Comparison of ENCODE assay signal across 24 cellular contexts in the genomic region with DNA sequence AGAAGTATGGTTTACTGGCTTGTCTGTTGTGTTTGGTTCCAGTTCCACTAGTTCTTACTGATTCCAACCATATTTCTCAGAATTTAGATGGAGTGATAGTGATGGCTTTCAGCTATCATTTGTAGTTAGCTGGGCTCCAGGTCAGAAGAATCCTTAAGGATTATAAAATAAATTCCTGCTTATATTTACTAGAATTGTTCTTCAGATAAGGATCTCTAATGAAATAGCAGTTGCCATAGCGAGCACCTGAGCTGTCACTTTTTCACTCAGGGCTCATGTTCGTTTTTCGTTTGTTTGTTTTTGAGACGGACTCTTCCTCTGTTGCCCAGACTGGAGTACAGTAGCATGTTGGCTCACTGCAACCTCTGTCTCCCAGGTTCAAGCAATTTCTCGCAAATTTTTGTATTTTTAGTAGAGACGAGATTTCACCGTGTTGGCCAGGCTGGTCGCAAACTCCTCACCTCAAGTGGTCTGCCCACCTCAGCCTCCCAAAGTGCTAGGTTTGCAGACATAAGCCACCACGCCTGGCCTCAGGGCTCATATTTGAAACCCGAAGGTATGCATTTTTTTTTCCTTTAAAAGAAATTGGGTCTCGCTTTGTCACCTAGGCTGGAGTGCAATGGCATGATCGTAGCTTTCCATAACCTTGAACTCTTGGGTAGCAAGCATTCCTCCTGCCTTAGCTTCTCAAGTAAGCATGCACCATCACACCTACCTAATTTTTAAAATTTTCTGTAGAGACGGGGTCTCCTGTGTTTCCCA. TPM values are rescaled to one million over a fixed set of nuclear protein-coding genes. Genes with fewer than 3 reads are reported as not detected.
DNase-seq lines count a peak whose midpoint lies in the region; ATAC-seq and FAIRE-seq lines count a peak whose summit lies in the region.
"Had no signal": no experiment of that assay in that cellular context is flagged by ENCODE, and none has a peak within 500 bp of the region (broad histone marks: within the 10 kb centered on the region; RNA-seq: fewer than 3 reads in every experiment).

No MANE protein-coding gene starts in this region.

- no peak overlapping the region for H3K27ac ChIP-seq in naive thymus-derived CD4-positive, alpha-beta T cell (ENCODE audit: low read depth, low read length)
- H3K27ac ChIP-seq: coronary artery, prostate gland, vagina had no signal

- POLR2A ChIA-PET in naive thymus-derived CD4-positive, alpha-beta T cell (lab: Charles Lee) = interaction anchor here (0.6 kb wide), 1 partner anchor 220 kb away, joined by 3 read pairs; no protein-coding TSS in a partner anchor

- no peak overlapping the region for H3K4me3 ChIP-seq in naive thymus-derived CD4-positive, alpha-beta T cell (ENCODE audit: low read length)
- H3K4me3 ChIP-seq: coronary artery, mucosa of descending colon, prostate gland, vagina had no signal

- no peaks in the 10 kb centered on the region for H3K27me3 Mint-ChIP-seq in stimulated activated naive CD8-positive, alpha-beta T cell treated with anti-CD3 and anti-CD28 coated beads, Interleukin-15, Interleukin-2, amounts not matched to agents 100 ng/mL and 50 ng/mL, for 24 hours
- no peaks in the 10 kb centered on the region for H3K27me3 Mint-ChIP-seq in activated T-helper 17 cell treated with anti-CD3 and anti-CD28 coated beads, Interleukin-2, amount 50 U/mL, for 72 hours
- no peaks in the 10 kb centered on the region for H3K27me3 Mint-ChIP-seq in naive thymus-derived CD4-positive, alpha-beta T cell
- H3K27me3 Mint-ChIP-seq: activated CD4-positive, alpha-beta T cell treated with anti-CD3 and anti-CD28 coated beads, Interleukin-2, amount 10 ng/mL, durations not matched to agents 7 days and 5 days had no signal

- no peak for FAIRE-seq in frontal cortex (lab: Jason Lieb, UNC)
- FAIRE-seq: bronchial epithelial cell, kidney had no signal

- peaks cover 57% of the 10 kb centered on the region for H3K4me1 Mint-ChIP-seq in stimulated activated naive CD8-positive, alpha-beta T cell treated with anti-CD3 and anti-CD28 coated beads, Interleukin-15, Interleukin-2, amounts not matched to agents 100 ng/mL and 50 ng/mL, for 24 hours (ENCODE audit: low read depth)
- H3K4me1 Mint-ChIP-seq in activated T-helper 17 cell treated with anti-CD3 and anti-CD28 coated beads, Interleukin-2, amount 50 U/mL, for 72 hours = peaks cover 24% of the 10 kb centered on the region
- H3K4me1 Mint-ChIP-seq in naive thymus-derived CD4-positive, alpha-beta T cell = peaks cover 30 to 74% (median 52%) of the 10 kb centered on the region in 7 donors

- H3K27ac Mint-ChIP-seq in stimulated activated naive CD8-positive, alpha-beta T cell treated with anti-CD3 and anti-CD28 coated beads, Interleukin-15, Interleukin-2, amounts not matched to agents 100 ng/mL and 50 ng/mL, for 24 hours = peak overlapping the region; percentile 33
- H3K27ac Mint-ChIP-seq in activated T-helper 17 cell treated with anti-CD3 and anti-CD28 coated beads, Interleukin-2, amount 50 U/mL, for 72 hours = peak overlapping the region; percentile 53
- H3K27ac Mint-ChIP-seq in naive thymus-derived CD4-positive, alpha-beta T cell = peak overlapping the region in 7 of 9 donors; percentile 12 to 84 (median 68)
- H3K27ac Mint-ChIP-seq: activated CD4-positive, alpha-beta T cell treated with anti-CD3 and anti-CD28 coated beads, Interleukin-2, amount 10 ng/mL, durations not matched to agents 7 days and 5 days; T-helper 1 cell treated with Interleukin-12 subunit alpha and Interleukin-12 subunit beta and Interleukin-4 antibody, amounts not matched to agents 30 μg/mL and 1 μg/mL, for 36 hours had no signal

- no peak for DNase-seq in stimulated activated naive CD8-positive, alpha-beta T cell treated with anti-CD3 and anti-CD28 coated beads, Interleukin-15, Interleukin-2, amounts not matched to agents 100 U/mL and 50 U/mL, for 24 hours
- no peak for DNase-seq in naive thymus-derived CD4-positive, alpha-beta T cell
- no peak for DNase-seq in sciatic nerve (ENCODE audit: low spot score)
- DNase-seq in frontal cortex (ENCODE audit: low spot score in 2 of 2) = no peak
- DNase-seq: activated CD4-positive, alpha-beta T cell treated with anti-CD3 and anti-CD28 coated beads, Interleukin-2, amount 10 ng/mL, durations not matched to agents 7 days and 5 days; activated CD8-positive, alpha-beta memory T cell treated with anti-CD3 and anti-CD28 coated beads, Interleukin-2, amount 50 U/mL, for 4 hours; activated effector memory CD4-positive, alpha-beta T cell treated with anti-CD3 and anti-CD28 coated beads, Interleukin-2, amount 50 U/mL, for 16 hours; amygdala; kidney; mucosa of descending colon; NCI-H1105 treated with DMSO at 0.1 percent for 48 hours; NCI-H2029 treated with DMSO at 0.1 percent for 48 hours; NCI-H345; NCI-H774; RPMI8226 had no signal

- ATAC-seq in stimulated activated naive CD8-positive, alpha-beta T cell treated with anti-CD3 and anti-CD28 coated beads, Interleukin-15, Interleukin-2, amounts not matched to agents 100 U/mL and 50 U/mL, for 24 hours = no peak
- ATAC-seq in activated T-helper 17 cell treated with anti-CD3 and anti-CD28 coated beads, Interleukin-2, amount 50 U/mL, for 72 hours (replicated peaks) = no peak
- ATAC-seq in naive thymus-derived CD4-positive, alpha-beta T cell = no peak
- ATAC-seq in sciatic nerve (no peak), GM18858 (IDR thresholded peaks at IDR 0.05; ENCODE audit: unreplicated experiment) (no peak), HG02885 (IDR thresholded peaks at IDR 0.05; ENCODE audit: poor library complexity, unreplicated experiment) (no peak)
- ATAC-seq: mucosa of descending colon had no signal

- CTCF ChIA-PET in naive thymus-derived CD4-positive, alpha-beta T cell (lab: Charles Lee) = no interaction called here

- peaks cover 1 to 3% of the 10 kb centered on the region in 2 donors for H3K4me1 ChIP-seq in naive thymus-derived CD4-positive, alpha-beta T cell (ENCODE audit: control insufficient read depth in 2 of 2, insufficient read depth in 2 of 2, low read length in 2 of 2)
- H3K4me1 ChIP-seq: prostate gland had no signal

- H3K27me3 ChIP-seq in naive thymus-derived CD4-positive, alpha-beta T cell (ENCODE audit: control insufficient read depth in 2 of 2, insufficient read depth in 2 of 2, low read length in 2 of 2) = no peaks in the 10 kb centered on the region
- H3K27me3 ChIP-seq: vagina had no signal

- H3K4me3 Mint-ChIP-seq in stimulated activated naive CD8-positive, alpha-beta T cell treated with anti-CD3 and anti-CD28 coated beads, Interleukin-15, Interleukin-2, amounts not matched to agents 100 ng/mL and 50 ng/mL, for 24 hours = no peak overlapping the region
- no peak overlapping the region for H3K4me3 Mint-ChIP-seq in activated T-helper 17 cell treated with anti-CD3 and anti-CD28 coated beads, Interleukin-2, amount 50 U/mL, for 72 hours
- H3K4me3 Mint-ChIP-seq in naive thymus-derived CD4-positive, alpha-beta T cell = peak overlapping the region in 1 of 10 donors; percentile 41
- H3K4me3 Mint-ChIP-seq: activated CD4-positive, alpha-beta T cell treated with anti-CD3 and anti-CD28 coated beads, Interleukin-2, amount 10 ng/mL, durations not matched to agents 7 days and 5 days; T-helper 1 cell treated with Interleukin-12 subunit alpha and Interleukin-12 subunit beta and Interleukin-4 antibody, amounts not matched to agents 30 μg/mL and 1 μg/mL, for 36 hours had no signal

- H3K9me3 Mint-ChIP-seq in stimulated activated naive CD8-positive, alpha-beta T cell treated with anti-CD3 and anti-CD28 coated beads, Interleukin-15, Interleukin-2, amounts not matched to agents 100 ng/mL and 50 ng/mL, for 24 hours = no peaks in the 10 kb centered on the region
- H3K9me3 Mint-ChIP-seq in activated T-helper 17 cell treated with anti-CD3 and anti-CD28 coated beads, Interleukin-2, amount 50 U/mL, for 72 hours = no peaks in the 10 kb centered on the region
- peaks cover 0 to 2% (median 0%) of the 10 kb centered on the region in 11 donors for H3K9me3 Mint-ChIP-seq in naive thymus-derived CD4-positive, alpha-beta T cell
- H3K9me3 Mint-ChIP-seq: activated CD4-positive, alpha-beta T cell treated with anti-CD3 and anti-CD28 coated beads, Interleukin-2, amount 10 ng/mL, durations not matched to agents 7 days and 5 days; T-helper 1 cell treated with Interleukin-12 subunit alpha and Interleukin-12 subunit beta and Interleukin-4 antibody, amounts not matched to agents 30 μg/mL and 1 μg/mL, for 36 hours had no signal

- H3K36me3 Mint-ChIP-seq in stimulated activated naive CD8-positive, alpha-beta T cell treated with anti-CD3 and anti-CD28 coated beads, Interleukin-15, Interleukin-2, amounts not matched to agents 100 ng/mL and 50 ng/mL, for 24 hours (ENCODE audit: low read depth) = peaks cover 40% of the 10 kb centered on the region
- H3K36me3 Mint-ChIP-seq in activated T-helper 17 cell treated with anti-CD3 and anti-CD28 coated beads, Interleukin-2, amount 50 U/mL, for 72 hours (ENCODE audit: low read depth) = peaks cover 74% of the 10 kb centered on the region
- H3K36me3 Mint-ChIP-seq in naive thymus-derived CD4-positive, alpha-beta T cell = peaks cover 0 to 14% (median 10%) of the 10 kb centered on the region in 5 donors

- peaks cover 0 to 25% (median 0%) of the 10 kb centered on the region in 3 experiments for H3K36me3 ChIP-seq in naive thymus-derived CD4-positive, alpha-beta T cell (ENCODE audit: control insufficient read depth in 2 of 3, insufficient read depth in 3 of 3, low read length in 3 of 3)
- H3K36me3 ChIP-seq: prostate gland had no signal

- intact Hi-C loops in naive thymus-derived CD4-positive, alpha-beta T cell (cut with micrococcal nuclease) = no loop called here
- intact Hi-C loops in sciatic nerve (cut with DNase I) = no loop called here

- no peaks in the 10 kb centered on the region for H3K9me3 ChIP-seq in naive thymus-derived CD4-positive, alpha-beta T cell (ENCODE audit: control insufficient read depth in 2 of 3, low read length in 3 of 3)
- H3K9me3 ChIP-seq: mucosa of descending colon, prostate gland, vagina had no signal

RNA-seq across cellular contexts. Expression of a gene that starts 42.9 kb away (rescaled TPM):
- 100 to 1,000 TPM; 168 to 182 TPM for total RNA-seq in activated T-helper 17 cell treated with anti-CD3 and anti-CD28 coated beads, Interleukin-2, amount 50 U/mL, for 72 hours
- 100 to 1,000 TPM; 112 to 156 (median 140) TPM for total RNA-seq in naive thymus-derived CD4-positive, alpha-beta T cell
- polyA plus RNA-seq in naive thymus-derived CD4-positive, alpha-beta T cell = 10 to 100 TPM; 15.8 to 16.8 TPM
- total RNA-seq in sciatic nerve (160 TPM), frontal cortex (281 TPM)
